13 cellular contexts compared by ENCODE assay signal in genomic region chr4:101970555-101970954, GRCh38.
A peak's percentile ranks its signal among the peaks of the same experiment; 100 is the strongest.
DNase-seq lines count a peak whose midpoint lies in the region; ATAC-seq and TF ChIP-seq lines count a peak whose summit lies in the region.
"Had no signal": no experiment of that assay in that cellular context is flagged by ENCODE, and none has a peak within 500 bp of the region (broad histone marks: within the 10 kb centered on the region; RNA-seq: fewer than 3 reads in every experiment).

No MANE protein-coding gene starts in this region.

- TF ChIP-seq CTCF in VCaP (conservative IDR thresholded peaks at IDR 0.05) (no peak), progenitor cell of endocrine pancreas (IDR thresholded peaks at IDR 0.05; ENCODE audit: unreplicated experiment) (no peak)

- H3K27me3 Mint-ChIP-seq in memory B cell (no peaks in the 10 kb centered on the region), progenitor cell of endocrine pancreas (no peaks in the 10 kb centered on the region)
- H3K27me3 Mint-ChIP-seq in stimulated activated memory B cell treated with anti-CD40 and anti-IgM and Interleukin-4, amounts not matched to agents 10 μg/mL and 1 μg/mL and 100 μg/mL, for 72 hours, result no peaks in the 10 kb centered on the region

- H3K4me3 Mint-ChIP-seq in memory B cell, result no peak overlapping the region
- no peak overlapping the region for H3K4me3 Mint-ChIP-seq in stimulated activated memory B cell treated with anti-CD40 and anti-IgM and Interleukin-4, amounts not matched to agents 10 μg/mL and 1 μg/mL and 100 μg/mL, for 72 hours
- no peak overlapping the region for H3K4me3 Mint-ChIP-seq in progenitor cell of endocrine pancreas (ENCODE audit: low read depth)

- H3K36me3 Mint-ChIP-seq in memory B cell (peaks cover 36% of the 10 kb centered on the region), progenitor cell of endocrine pancreas (ENCODE audit: insufficient read depth) (no peaks in the 10 kb centered on the region)
- peaks cover 54% of the 10 kb centered on the region for H3K36me3 Mint-ChIP-seq in stimulated activated memory B cell treated with anti-CD40 and anti-IgM and Interleukin-4, amounts not matched to agents 10 μg/mL and 1 μg/mL and 100 μg/mL, for 72 hours

- in situ Hi-C loops in G401 (cut with HindIII; ENCODE audit: low sequenced_read_pairs), result no loop called here

- DNase-seq in DMS 273 (lab: John Stamatoyannopoulos, UW; ENCODE audit: unreplicated experiment) (peak; percentile 15), DMS 273 treated with DMSO at 0.1 percent for 48 hours (lab: John Stamatoyannopoulos, UW) (no peak), memory B cell (ENCODE audit: low spot score in 2 of 2) (no peak), G401 (ENCODE audit: low spot score) (no peak), progenitor cell of endocrine pancreas (ENCODE audit: low spot score, unreplicated experiment) (no peak)
- DNase-seq: DND-41, NCI-H1436, NCI-H748 treated with DMSO at 0.1 percent for 48 hours, SK-N-SH had no signal

- ATAC-seq in memory B cell (ENCODE audit: low read depth), result no peak
- ATAC-seq in stimulated activated memory B cell treated with anti-CD40 and anti-IgM and Interleukin-4, amounts not matched to agents 10 μg/mL and 1 μg/mL and 100 μg/mL, for 72 hours, result no peak
- no peak for ATAC-seq in GM21526 (IDR thresholded peaks at IDR 0.05; ENCODE audit: low FRiP score, unreplicated experiment)

- H3K9me3 Mint-ChIP-seq in memory B cell (no peaks in the 10 kb centered on the region), progenitor cell of endocrine pancreas (ENCODE audit: low read depth) (no peaks in the 10 kb centered on the region)
- H3K9me3 Mint-ChIP-seq in stimulated activated memory B cell treated with anti-CD40 and anti-IgM and Interleukin-4, amounts not matched to agents 10 μg/mL and 1 μg/mL and 100 μg/mL, for 72 hours, result peaks cover 5% of the 10 kb centered on the region

- peaks cover 46% of the 10 kb centered on the region for H3K4me1 Mint-ChIP-seq in memory B cell
- peaks cover 63% of the 10 kb centered on the region for H3K4me1 Mint-ChIP-seq in stimulated activated memory B cell treated with anti-CD40 and anti-IgM and Interleukin-4, amounts not matched to agents 10 μg/mL and 1 μg/mL and 100 μg/mL, for 72 hours
- H3K4me1 Mint-ChIP-seq in progenitor cell of endocrine pancreas (ENCODE audit: low read depth), result peaks cover 20% of the 10 kb centered on the region

- peak overlapping the region; percentile 32 for H3K27ac ChIP-seq in VCaP
- H3K27ac ChIP-seq: 22Rv1 had no signal

- H3K27ac Mint-ChIP-seq in memory B cell (peak overlapping the region; percentile 80), progenitor cell of endocrine pancreas (no peak overlapping the region)
- peak overlapping the region; percentile 48 for H3K27ac Mint-ChIP-seq in stimulated activated memory B cell treated with anti-CD40 and anti-IgM and Interleukin-4, amounts not matched to agents 10 μg/mL and 1 μg/mL and 100 μg/mL, for 72 hours
